17 cellular contexts compared by ENCODE assay signal in genomic region chr16:73697336-73697735, GRCh38.
DNase-seq lines count a peak whose midpoint lies in the region; ATAC-seq and TF ChIP-seq lines count a peak whose summit lies in the region.
"Had no signal": no experiment of that assay in that cellular context is flagged by ENCODE, and none has a peak within 500 bp of the region (broad histone marks: within the 10 kb centered on the region; RNA-seq: fewer than 3 reads in every experiment).

No MANE protein-coding gene starts in this region.

- H3K27me3 ChIP-seq in H7 (ENCODE audit: control insufficient read depth, insufficient read depth, low read length) (no peaks in the 10 kb centered on the region), RWPE2 (ENCODE audit: insufficient read depth, poor library complexity, severe bottlenecking) (peaks cover 4% of the 10 kb centered on the region), foreskin keratinocyte (no peaks in the 10 kb centered on the region)

- H3K9me3 ChIP-seq in RWPE2 (ENCODE audit: severe bottlenecking), result no peaks in the 10 kb centered on the region

- H3K36me3 ChIP-seq in H7 (replicated peaks; ENCODE audit: control insufficient read depth, insufficient read depth, low read length) (no peaks in the 10 kb centered on the region), RWPE2 (ENCODE audit: low read depth) (no peaks in the 10 kb centered on the region)

- ATAC-seq in RWPE2 (ENCODE audit: low read depth) (peak; percentile 91), foreskin keratinocyte (peak; percentile 96), left colon (no peak)

- DNase-seq in H7 (peak; percentile 27), RWPE2 (ENCODE audit: low spot score) (no peak), foreskin keratinocyte (peak; percentile 53 to 78), kidney tubule cell (ENCODE audit: low spot score) (peak; percentile 13), NCI-H2171 treated with DMSO at 0.1 percent for 48 hours (lab: John Stamatoyannopoulos, UW) (no peak), pons (ENCODE audit: low spot score) (no peak), left colon (no peak)
- DNase-seq: CD4-positive, CD25-positive, alpha-beta regulatory T cell; COR-L47; HFFc6; MV-4-11; NCI-H1694; NCI-H2081; NCI-H2171; NCI-H526; SHP77 had no signal

- H3K4me1 ChIP-seq in RWPE2 (ENCODE audit: insufficient read depth, poor library complexity, severe bottlenecking) (peaks cover 10% of the 10 kb centered on the region), foreskin keratinocyte (no peaks in the 10 kb centered on the region)

- TF ChIP-seq CTCF in RWPE2 (IDR thresholded peaks at IDR 0.05; ENCODE audit: poor library complexity, severe bottlenecking), result no peak
- no peak for TF ChIP-seq CTCF in foreskin keratinocyte (conservative IDR thresholded peaks at IDR 0.05)

- intact Hi-C loops in left colon (cut with DNase I, micrococcal nuclease), result no loop called here

- H3K4me3 ChIP-seq in H7 (ENCODE audit: insufficient read depth, low read depth, low read length), result no peak overlapping the region
- no peak overlapping the region for H3K4me3 ChIP-seq in RWPE2 (ENCODE audit: severe bottlenecking)

- H3K27ac ChIP-seq in RWPE2 (ENCODE audit: poor library complexity, severe bottlenecking), result no peak overlapping the region
- H3K27ac ChIP-seq in foreskin keratinocyte, result no peak overlapping the region
- H3K27ac ChIP-seq: KMS-11 had no signal

Comparison
In these comparisons a context has a peak if more than half of its experiments do, and no peak if none do; other contexts are left out.
1. DNase-seq: peak in H7 (single experiment), foreskin keratinocyte (2 of 2) and kidney tubule cell (single experiment); none in RWPE2 (single experiment), NCI-H2171 treated with DMSO at 0.1 percent for 48 hours (single experiment), pons (single experiment) and left colon (0 of 2).